10 cellular contexts compared by ENCODE assay signal in the genomic region with DNA sequence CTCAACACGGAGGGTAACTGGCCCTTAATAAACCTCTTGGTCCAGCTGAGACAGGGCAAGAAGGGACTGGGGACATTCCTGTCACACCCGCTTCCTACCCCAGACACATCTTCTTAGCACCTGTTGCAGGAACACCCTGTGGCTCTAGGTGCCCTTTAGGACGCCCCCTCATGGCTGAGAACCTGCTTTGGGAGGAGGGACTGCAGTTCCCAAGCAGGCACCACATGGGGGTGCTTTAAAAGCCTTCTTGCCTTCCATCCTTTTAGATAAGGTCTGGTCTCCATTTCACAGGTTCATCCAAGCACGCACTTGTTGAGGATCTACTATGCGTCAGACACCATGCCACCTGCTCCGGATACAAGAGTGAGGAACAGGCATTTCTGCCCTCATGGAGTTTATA.
DNase-seq lines count a peak whose midpoint lies in the region; ATAC-seq and TF ChIP-seq lines count a peak whose summit lies in the region.
"Had no signal": no experiment of that assay in that cellular context is flagged by ENCODE, and none has a peak within 500 bp of the region (broad histone marks: within the 10 kb centered on the region; RNA-seq: fewer than 3 reads in every experiment).

No MANE protein-coding gene starts in this region.

- ATAC-seq in stimulated activated memory B cell treated with anti-CD40 and anti-IgM and Interleukin-4, amounts not matched to agents 10 μg/mL and 1 μg/mL and 100 μg/mL, for 72 hours, result no peak
- ATAC-seq in stimulated activated effector memory CD8-positive, alpha-beta T cell treated with anti-CD3 and anti-CD28 coated beads, Interleukin-12 subunit alpha, Interleukin-12 subunit beta, amount 100 ng/mL, for 72 hours, result no peak

- H3K27me3 Mint-ChIP-seq in stimulated activated memory B cell treated with anti-CD40 and anti-IgM and Interleukin-4, amounts not matched to agents 10 μg/mL and 1 μg/mL and 100 μg/mL, for 72 hours, result no peaks in the 10 kb centered on the region

- H3K4me3 ChIP-seq in cardiac fibroblast (replicated peaks in 1 of 2; ENCODE audit: low read depth in 2 of 2, low read length in 2 of 2), result no peak overlapping the region

- DNase-seq in stimulated activated CD4-positive, alpha-beta T cell treated with anti-CD3 and anti-CD28 coated beads, Interleukin-12 subunit alpha, Interleukin-12 subunit beta, amount 100 ng/mL, for 4 hours, result peak; percentile 11
- DNase-seq in stimulated activated CD4-positive, alpha-beta T cell treated with anti-CD3 and anti-CD28 coated beads, Interleukin-4, amount 100 ng/mL, for 1 hour, result no peak
- DNase-seq in NCI-H69 (lab: John Stamatoyannopoulos, UW), result peak; percentile 42
- DNase-seq in cardiac fibroblast (ENCODE audit: low read depth in 2 of 2), result peak in 1 of 2 donors; percentile 32
- DNase-seq in stimulated activated effector memory CD8-positive, alpha-beta T cell treated with anti-CD3 and anti-CD28 coated beads, Interleukin-12 subunit alpha, Interleukin-12 subunit beta, amount 100 ng/mL, for 72 hours (ENCODE audit: low spot score in 2 of 2), result no peak
- no peak for DNase-seq in SHP77 treated with DMSO at 0.1 percent for 48 hours (lab: John Stamatoyannopoulos, UW)
- DNase-seq in NCI-H2171 (lab: John Stamatoyannopoulos, UW), result no peak
- DNase-seq: activated gamma-delta T cell treated with Interleukin-2 at 50 U/mL for 16 hours, hypothalamus had no signal

- H3K4me3 Mint-ChIP-seq in stimulated activated memory B cell treated with anti-CD40 and anti-IgM and Interleukin-4, amounts not matched to agents 10 μg/mL and 1 μg/mL and 100 μg/mL, for 72 hours, result no peak overlapping the region
- H3K4me3 Mint-ChIP-seq in stimulated activated effector memory CD8-positive, alpha-beta T cell treated with anti-CD3 and anti-CD28 coated beads, Interleukin-12 subunit alpha, Interleukin-12 subunit beta, amount 100 ng/mL, for 72 hours, result no peak overlapping the region

- peaks cover 18% of the 10 kb centered on the region for H3K4me1 Mint-ChIP-seq in stimulated activated memory B cell treated with anti-CD40 and anti-IgM and Interleukin-4, amounts not matched to agents 10 μg/mL and 1 μg/mL and 100 μg/mL, for 72 hours
- peaks cover 4% of the 10 kb centered on the region for H3K4me1 Mint-ChIP-seq in stimulated activated effector memory CD8-positive, alpha-beta T cell treated with anti-CD3 and anti-CD28 coated beads, Interleukin-12 subunit alpha, Interleukin-12 subunit beta, amount 100 ng/mL, for 72 hours

- H3K9me3 Mint-ChIP-seq in stimulated activated memory B cell treated with anti-CD40 and anti-IgM and Interleukin-4, amounts not matched to agents 10 μg/mL and 1 μg/mL and 100 μg/mL, for 72 hours, result no peaks in the 10 kb centered on the region
- no peaks in the 10 kb centered on the region for H3K9me3 Mint-ChIP-seq in stimulated activated effector memory CD8-positive, alpha-beta T cell treated with anti-CD3 and anti-CD28 coated beads, Interleukin-12 subunit alpha, Interleukin-12 subunit beta, amount 100 ng/mL, for 72 hours

- TF ChIP-seq CTCF in cardiac fibroblast (IDR thresholded peaks at IDR 0.05; ENCODE audit: low read depth, low read length), result peak; percentile 41

- H3K36me3 Mint-ChIP-seq in stimulated activated memory B cell treated with anti-CD40 and anti-IgM and Interleukin-4, amounts not matched to agents 10 μg/mL and 1 μg/mL and 100 μg/mL, for 72 hours, result peaks cover 43% of the 10 kb centered on the region
- peaks cover 41% of the 10 kb centered on the region for H3K36me3 Mint-ChIP-seq in stimulated activated effector memory CD8-positive, alpha-beta T cell treated with anti-CD3 and anti-CD28 coated beads, Interleukin-12 subunit alpha, Interleukin-12 subunit beta, amount 100 ng/mL, for 72 hours

- H3K27ac Mint-ChIP-seq in stimulated activated memory B cell treated with anti-CD40 and anti-IgM and Interleukin-4, amounts not matched to agents 10 μg/mL and 1 μg/mL and 100 μg/mL, for 72 hours, result peak overlapping the region; percentile 52
- H3K27ac Mint-ChIP-seq in stimulated activated effector memory CD8-positive, alpha-beta T cell treated with anti-CD3 and anti-CD28 coated beads, Interleukin-12 subunit alpha, Interleukin-12 subunit beta, amount 100 ng/mL, for 72 hours, result no peak overlapping the region

Comparison
In these comparisons a context has a peak if more than half of its experiments do, and no peak if none do; other contexts are left out.
1. DNase-seq: peak in stimulated activated CD4-positive, alpha-beta T cell treated with anti-CD3 and anti-CD28 coated beads, Interleukin-12 subunit alpha, Interleukin-12 subunit beta, amount 100 ng/mL, for 4 hours (single experiment) and NCI-H69 (single experiment); none in stimulated activated CD4-positive, alpha-beta T cell treated with anti-CD3 and anti-CD28 coated beads, Interleukin-4, amount 100 ng/mL, for 1 hour (single experiment), stimulated activated effector memory CD8-positive, alpha-beta T cell treated with anti-CD3 and anti-CD28 coated beads, Interleukin-12 subunit alpha, Interleukin-12 subunit beta, amount 100 ng/mL, for 72 hours (0 of 2), SHP77 treated with DMSO at 0.1 percent for 48 hours (single experiment) and NCI-H2171 (single experiment).